ENCODE assay signal across 11 cellular contexts in genomic region chr16:69865701-69866100, GRCh38.
A peak's percentile ranks its signal among the peaks of the same experiment; 100 is the strongest.
DNase-seq lines count a peak whose midpoint lies in the region; TF ChIP-seq lines count a peak whose summit lies in the region.
"Had no signal": no experiment of that assay in that cellular context is flagged by ENCODE, and none has a peak within 500 bp of the region (broad histone marks: within the 10 kb centered on the region; RNA-seq: fewer than 3 reads in every experiment).

No MANE protein-coding gene starts in this region.

- TF ChIP-seq POLR2A in lower leg skin (IDR thresholded peaks at IDR 0.05): no peak

- no peak overlapping the region for H3K4me3 ChIP-seq in fibroblast of the aortic adventitia (ENCODE audit: low read depth, low read length)
- no peak overlapping the region for H3K4me3 ChIP-seq in lower leg skin (ENCODE audit: low read depth, poor library complexity, severe bottlenecking)
- H3K4me3 ChIP-seq: psoas muscle, tibial nerve had no signal

- WGBS in lower leg skin, 2 donors: 75 to 82% methylated on average over 8 of the region's 8 CpGs

- intact Hi-C loops in lower leg skin (cut with DNase I; ENCODE audit: low total_unique reads): no loop called here

- TF ChIP-seq CTCF in fibroblast of the aortic adventitia (IDR thresholded peaks at IDR 0.05; ENCODE audit: insufficient read depth, low read length): no peak
- TF ChIP-seq CTCF in lower leg skin (IDR thresholded peaks at IDR 0.05): no peak

- DNase-seq in GF-D8 (lab: John Stamatoyannopoulos, UW) (peak; percentile 6), SW480 (ENCODE audit: low spot score) (peak; percentile 39), fibroblast of the aortic adventitia (ENCODE audit: low read depth) (peak; percentile 91), non-pigmented ciliary epithelial cell (ENCODE audit: low read depth) (peak; percentile 87), NCI-H1436 (lab: John Stamatoyannopoulos, UW) (no peak), lower leg skin (ENCODE audit: low spot score in 2 of 2) (no peak), NCI-H2029 treated with DMSO at 0.1 percent for 48 hours (lab: John Stamatoyannopoulos, UW) (no peak), ecto neural progenitor cell (ENCODE audit: low spot score) (no peak)
- DNase-seq: aorta, psoas muscle had no signal

Comparison
In these comparisons a context has a peak if more than half of its experiments do, and no peak if none do; other contexts are left out.
1. DNase-seq: peak in GF-D8 (single experiment), SW480 (single experiment), fibroblast of the aortic adventitia (single experiment) and non-pigmented ciliary epithelial cell (single experiment); none in NCI-H1436 (single experiment), lower leg skin (0 of 2), NCI-H2029 treated with DMSO at 0.1 percent for 48 hours (single experiment) and ecto neural progenitor cell (single experiment).